In genomic region chr19:52028780-52029123, GRCh38 we compare ENCODE assay signal across 8 cellular contexts.
A peak's percentile ranks its signal among the peaks of the same experiment; 100 is the strongest.
DNase-seq lines count a peak whose midpoint lies in the region; ATAC-seq and TF ChIP-seq lines count a peak whose summit lies in the region.

No MANE protein-coding gene starts in this region.

- no peaks in the 10 kb centered on the region for H3K27me3 ChIP-seq in muscle layer of colon (ENCODE audit: control insufficient read depth in 1 of 2, insufficient read depth in 2 of 2, low read length in 2 of 2)

- ATAC-seq in GM21515 (IDR thresholded peaks at IDR 0.05; ENCODE audit: unreplicated experiment) (peak; percentile 25), HG03457 (IDR thresholded peaks at IDR 0.05; ENCODE audit: unreplicated experiment) (no peak)

- peak overlapping the region; percentile 79 for H3K9ac ChIP-seq in muscle layer of colon (ENCODE audit: low read length)

- DNase-seq in NAMALWA (ENCODE audit: low spot score): peak; percentile 67
- DNase-seq in coronary artery (ENCODE audit: low spot score): no peak
- DNase-seq in iPS-NIHi11 (ENCODE audit: low spot score): no peak
- no peak for DNase-seq in SHP77 (lab: John Stamatoyannopoulos, UW)

- H3K36me3 ChIP-seq in muscle layer of colon (ENCODE audit: insufficient read depth, low read length): peaks cover 21% of the 10 kb centered on the region

- peak overlapping the region; percentile 79 for H3K4me3 ChIP-seq in coronary artery
- H3K4me3 ChIP-seq in muscle layer of colon (ENCODE audit: low read depth in 1 of 2, low read length in 2 of 2): peak overlapping the region; percentile 83 to 85

- peaks cover 6% of the 10 kb centered on the region for H3K4me1 ChIP-seq in muscle layer of colon (ENCODE audit: insufficient read depth, low read length)

- H3K9me3 ChIP-seq in muscle layer of colon (ENCODE audit: low read length): peaks cover 29% of the 10 kb centered on the region

- H3K27ac ChIP-seq in C4-2B (peak overlapping the region; percentile 77), coronary artery (peak overlapping the region; percentile 88 to 91), muscle layer of colon (ENCODE audit: low read depth, low read length) (peak overlapping the region; percentile 43)

- no peak for TF ChIP-seq CTCF in C4-2B (conservative IDR thresholded peaks at IDR 0.05)
- TF ChIP-seq CTCF in coronary artery (IDR thresholded peaks at IDR 0.05): no peak
